In genomic region chr4:26999689-27000088, GRCh38 we compare ENCODE assay signal across 22 cellular contexts.
"Had no signal": no experiment of that assay in that cellular context is flagged by ENCODE, and none has a peak within 500 bp of the region (broad histone marks: within the 10 kb centered on the region; RNA-seq: fewer than 3 reads in every experiment).

No MANE protein-coding gene starts in this region.

- H3K27ac ChIP-seq: body of pancreas, coronary artery, heart right ventricle, left ventricle myocardium inferior, uterus had no signal

- H3K4me3 Mint-ChIP-seq: activated naive CD8-positive, alpha-beta T cell treated with anti-CD3 and anti-CD28 coated beads for 36 hours; neural crest cell; stimulated activated naive CD8-positive, alpha-beta T cell treated with anti-CD3 and anti-CD28 coated beads, Interleukin-15, Interleukin-2, amounts not matched to agents 100 ng/mL and 50 ng/mL, for 24 hours had no signal

- H3K4me1 Mint-ChIP-seq: neural crest cell had no signal

- H3K4me1 ChIP-seq: body of pancreas had no signal

- DNase-seq: activated CD4-positive, alpha-beta T cell treated with anti-CD3 and anti-CD28 coated beads, Interleukin-2, amount 50 U/mL, for 1 hour; activated CD8-positive, alpha-beta memory T cell treated with anti-CD3 and anti-CD28 coated beads for 24 hours; activated CD8-positive, alpha-beta memory T cell treated with anti-CD3 and anti-CD28 coated beads, Interleukin-2, amount 50 U/mL, for 48 hours; activated effector memory CD4-positive, alpha-beta T cell treated with Interleukin-2 at 50 U/mL for 16 hours; activated naive CD8-positive, alpha-beta T cell treated with anti-CD3 and anti-CD28 coated beads for 36 hours; activated T-cell treated with anti-CD3 and anti-CD28 coated beads, Interleukin-2, amount 50 U/mL, for 48 hours; body of pancreas; caudate nucleus; heart right ventricle; kidney glomerular epithelial cell; left ventricle myocardium inferior; mammary epithelial cell; midbrain; T-helper 9 cell; uterus had no signal

- H3K9me3 ChIP-seq: body of pancreas, heart right ventricle, left ventricle myocardium inferior, tibial nerve, uterus had no signal

- H3K27me3 ChIP-seq: body of pancreas, heart right ventricle, tibial nerve, uterus had no signal

- H3K36me3 ChIP-seq: left ventricle myocardium inferior, tibial nerve, uterus had no signal

- H3K27me3 Mint-ChIP-seq: activated naive CD8-positive, alpha-beta T cell treated with anti-CD3 and anti-CD28 coated beads for 36 hours; progenitor cell of endocrine pancreas; stimulated activated naive CD8-positive, alpha-beta T cell treated with anti-CD3 and anti-CD28 coated beads, Interleukin-15, Interleukin-2, amounts not matched to agents 100 ng/mL and 50 ng/mL, for 24 hours had no signal

- ATAC-seq: activated CD4-positive, CD25-positive, alpha-beta regulatory T cell treated with anti-CD3 and anti-CD28 coated beads, Interleukin-2, amount 50 U/mL, for 24 hours; body of pancreas; esophagus mucosa; heart right ventricle had no signal

- H3K4me3 ChIP-seq: body of pancreas, coronary artery, heart right ventricle, left ventricle myocardium inferior, tibial nerve, uterus had no signal

- H3K9me3 Mint-ChIP-seq: activated naive CD8-positive, alpha-beta T cell treated with anti-CD3 and anti-CD28 coated beads for 36 hours; neural crest cell; stimulated activated naive CD8-positive, alpha-beta T cell treated with anti-CD3 and anti-CD28 coated beads, Interleukin-15, Interleukin-2, amounts not matched to agents 100 ng/mL and 50 ng/mL, for 24 hours had no signal

- H3K27ac Mint-ChIP-seq: activated naive CD8-positive, alpha-beta T cell treated with anti-CD3 and anti-CD28 coated beads for 36 hours; progenitor cell of endocrine pancreas; stimulated activated naive CD8-positive, alpha-beta T cell treated with anti-CD3 and anti-CD28 coated beads, Interleukin-15, Interleukin-2, amounts not matched to agents 100 ng/mL and 50 ng/mL, for 24 hours had no signal
